ENCODE assay signal across 8 cellular contexts in the genomic region with DNA sequence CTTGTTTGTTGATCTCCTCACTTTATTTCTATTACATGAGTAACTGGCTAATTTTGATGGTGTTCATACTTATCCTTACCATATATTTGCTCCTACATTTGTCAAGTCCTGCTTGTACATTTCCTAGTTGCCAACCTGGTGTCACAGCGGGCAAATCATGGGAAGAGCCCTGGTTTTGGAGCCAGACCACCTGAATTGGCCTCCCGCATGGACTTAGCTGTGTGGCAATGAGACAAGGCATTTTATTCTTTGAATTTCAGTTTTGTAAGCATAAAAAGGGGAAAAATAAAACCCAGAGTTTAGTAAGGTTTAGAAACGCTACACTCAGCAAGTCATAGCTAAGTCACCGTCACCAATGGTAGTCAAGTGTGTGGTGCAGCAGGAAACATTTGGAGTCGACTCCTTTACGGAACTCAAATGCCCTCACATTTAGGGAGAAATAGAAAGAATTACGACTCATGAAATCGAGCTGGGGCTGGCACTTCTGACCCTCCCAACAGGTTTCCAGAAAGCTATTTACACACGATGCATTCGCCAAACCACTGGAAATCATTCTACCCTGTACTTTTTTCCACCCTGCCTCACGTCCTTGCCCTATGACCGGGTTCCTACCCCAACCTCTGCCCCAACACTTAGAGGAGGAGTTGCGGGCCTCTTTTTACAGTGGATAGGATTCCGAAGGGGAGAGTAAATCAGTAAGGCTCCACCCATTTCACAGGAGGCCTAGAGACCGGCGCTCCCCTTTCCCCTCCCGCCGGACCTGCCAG. TPM values are rescaled to one million over a fixed set of nuclear protein-coding genes. Genes with fewer than 3 reads are reported as not detected.
DNase-seq lines count a peak whose midpoint lies in the region; ATAC-seq and TF ChIP-seq lines count a peak whose summit lies in the region.

No MANE protein-coding gene starts in this region.

- peak overlapping the region; percentile 68 to 79 for H3K4me3 ChIP-seq in vagina

- H3K9ac ChIP-seq in ES-I3 (ENCODE audit: low read depth, low read length) = peak overlapping the region; percentile 99

- no peak for TF ChIP-seq POLR2A in vagina (IDR thresholded peaks at IDR 0.05)

- no peak for ATAC-seq in GM19463 (IDR thresholded peaks at IDR 0.05; ENCODE audit: unreplicated experiment)

- H3K36me3 ChIP-seq in ES-I3 (ENCODE audit: insufficient read depth, low read length) (peaks cover 4% of the 10 kb centered on the region; the same call in 1 of the 2 replicates), vagina (no peaks in the 10 kb centered on the region)

- no peaks in the 10 kb centered on the region for H3K27me3 ChIP-seq in vagina

- H3K4me1 ChIP-seq in ES-I3 (ENCODE audit: insufficient read depth, low read length) (no peaks in the 10 kb centered on the region), vagina (peaks cover 9% of the 10 kb centered on the region)

- intact Hi-C loops in vagina (cut with DNase I) = no loop called here

- TF ChIP-seq CTCF in vagina (IDR thresholded peaks at IDR 0.05) = no peak

- DNase-seq in M059J (ENCODE audit: low read depth) (peak; percentile 71), caudate nucleus (lab: John Stamatoyannopoulos, UW) (peak in 6 of 61 donors; percentile 3 to 70 (median 40)), midbrain (lab: John Stamatoyannopoulos, UW) (peak; percentile 45), vagina (ENCODE audit: extremely low spot score in 2 of 2) (no peak), germinal center (ENCODE audit: low spot score) (no peak), COLO829 (ENCODE audit: low spot score) (no peak)

- no peaks in the 10 kb centered on the region for H3K9me3 ChIP-seq in ES-I3 (ENCODE audit: control insufficient read depth, insufficient read depth, low read length)
- H3K9me3 ChIP-seq in vagina = no peaks in the 10 kb centered on the region

- H3K27ac ChIP-seq in caudate nucleus (ENCODE audit: low read depth, low read length) (peak overlapping the region; percentile 87), vagina (peak overlapping the region; percentile 88)

RNA-seq across cellular contexts. Expression of gene PGM1, which starts 0.5 kb away (rescaled TPM):
- 101 and 119 TPM in 2 replicates for total RNA-seq in M059J (2014; rRNA removed; shearing (Covaris generic))
- 46.4 TPM for total RNA-seq in vagina

Comparison
In these comparisons a context has a peak if more than half of its experiments do, and no peak if none do; other contexts are left out.
1. DNase-seq: peak in M059J (single experiment) and midbrain (single experiment); none in vagina (0 of 2), germinal center (single experiment) and COLO829 (single experiment).